In the genomic region with DNA sequence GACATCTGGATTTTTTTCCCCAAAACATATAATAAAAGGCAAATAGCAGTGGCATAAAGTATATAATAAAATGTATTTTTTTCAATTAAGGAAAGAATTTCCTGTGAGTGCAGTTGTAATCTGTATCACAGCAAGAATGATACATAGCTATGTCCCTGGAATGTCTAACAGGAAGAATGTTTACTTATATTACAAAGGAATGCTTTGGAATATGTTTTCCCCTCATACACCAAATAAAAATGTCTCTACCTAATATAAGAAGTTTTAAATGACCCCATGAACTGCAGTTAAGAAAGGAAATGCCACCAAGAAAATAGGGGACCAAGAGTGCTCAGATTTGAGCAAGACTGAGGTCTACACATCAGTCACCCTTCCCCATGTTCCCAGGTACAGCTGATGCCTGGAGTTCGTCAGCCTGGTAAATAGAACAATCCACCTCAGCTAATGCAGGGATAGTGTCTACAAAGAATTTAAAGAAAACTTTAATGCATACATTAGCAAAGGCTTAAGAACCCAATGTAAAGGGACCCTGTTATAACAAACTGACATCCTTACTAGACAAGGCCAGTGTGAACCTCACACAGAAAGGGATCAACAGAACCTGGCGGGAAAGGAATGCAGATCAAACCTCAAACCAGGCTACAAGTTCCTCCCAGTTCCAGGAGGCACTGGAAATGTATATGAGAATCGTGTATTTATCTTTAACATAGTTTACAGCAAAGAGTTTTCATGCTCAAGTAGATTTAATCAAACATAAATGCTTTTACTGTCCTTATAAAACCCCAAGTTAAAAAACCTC, we compare ENCODE assay signal across 25 cellular contexts. TPM values are rescaled to one million over a fixed set of nuclear protein-coding genes. Genes with fewer than 3 reads are reported as not detected.
DNase-seq lines count a peak whose midpoint lies in the region; ATAC-seq and TF ChIP-seq lines count a peak whose summit lies in the region.
"Had no signal": no experiment of that assay in that cellular context is flagged by ENCODE, and none has a peak within 500 bp of the region (broad histone marks: within the 10 kb centered on the region; RNA-seq: fewer than 3 reads in every experiment).

No MANE protein-coding gene starts in this region.

- H3K27me3 Mint-ChIP-seq in mesothelial cell of epicardium (ENCODE audit: low read depth): no peaks in the 10 kb centered on the region
- H3K27me3 Mint-ChIP-seq in activated CD4-positive, alpha-beta T cell treated with anti-CD3 and anti-CD28 coated beads for 36 hours: no peaks in the 10 kb centered on the region

- H3K27ac Mint-ChIP-seq in mesothelial cell of epicardium: peak overlapping the region; percentile 84
- H3K27ac Mint-ChIP-seq in activated CD4-positive, alpha-beta T cell treated with anti-CD3 and anti-CD28 coated beads for 36 hours: no peak overlapping the region

- TF ChIP-seq CTCF in cardiac fibroblast (IDR thresholded peaks at IDR 0.05; ENCODE audit: low read depth, low read length): no peak
- TF ChIP-seq CTCF in mesothelial cell of epicardium (IDR thresholded peaks at IDR 0.05; ENCODE audit: unreplicated experiment): no peak

- H3K4me3 Mint-ChIP-seq in mesothelial cell of epicardium: no peak overlapping the region
- no peak overlapping the region for H3K4me3 Mint-ChIP-seq in activated CD4-positive, alpha-beta T cell treated with anti-CD3 and anti-CD28 coated beads for 36 hours

- CTCF ChIA-PET in activated CD4-positive, alpha-beta T cell treated with anti-CD3 and anti-CD28 coated beads for 36 hours (lab: Charles Lee): no interaction called here

- peaks cover 13% of the 10 kb centered on the region for H3K9me3 Mint-ChIP-seq in mesothelial cell of epicardium
- peaks cover 4% of the 10 kb centered on the region for H3K9me3 Mint-ChIP-seq in activated CD4-positive, alpha-beta T cell treated with anti-CD3 and anti-CD28 coated beads for 36 hours (ENCODE audit: low read depth)

- POLR2A ChIA-PET in activated CD4-positive, alpha-beta T cell treated with anti-CD3 and anti-CD28 coated beads for 36 hours (lab: Charles Lee): no interaction called here

- peak; percentile 20 for DNase-seq in EH (ENCODE audit: low read depth)
- DNase-seq in NCI-H226: peak; percentile 11
- peak; percentile 28 to 31 for DNase-seq in cardiac fibroblast (ENCODE audit: low read depth in 2 of 2)
- no peak for DNase-seq in mesothelial cell of epicardium (ENCODE audit: low spot score in 2 of 2, unreplicated experiment in 2 of 2)
- DNase-seq in SK-N-DZ (ENCODE audit: low spot score): no peak
- no peak for DNase-seq in superior temporal gyrus (ENCODE audit: extremely low spot score)
- DNase-seq in activated CD4-positive, alpha-beta T cell treated with anti-CD3 and anti-CD28 coated beads for 36 hours: no peak
- DNase-seq in central memory CD4-positive, alpha-beta T cell: no peak
- DNase-seq: activated CD4-positive, alpha-beta T cell treated with anti-CD3 and anti-CD28 coated beads, Interleukin-2, amount 50 U/mL, for 48 hours; activated naive CD4-positive, alpha-beta T cell treated with Interleukin-2 at 50 U/mL for 16 hours; aorta; C1 segment of cervical spinal cord; Calu3; colonic mucosa; foreskin fibroblast; hippocampal formation; islet precursor cell; NCI-H2171 treated with DMSO at 0.1 percent for 48 hours; NCI-H774; nucleus accumbens; OCI-M1; SHP77 treated with DMSO at 0.1 percent for 48 hours; stimulated activated CD4-positive, alpha-beta T cell treated with anti-CD3 and anti-CD28 coated beads, Interleukin-12 subunit alpha, Interleukin-12 subunit beta, amount 100 ng/mL, for 4 hours; WERI-Rb-1 had no signal

- no peak overlapping the region for H3K4me3 ChIP-seq in cardiac fibroblast (replicated peaks in 1 of 2; ENCODE audit: low read depth in 2 of 2, low read length in 2 of 2)
- H3K4me3 ChIP-seq: colonic mucosa, lung had no signal

- ATAC-seq in activated CD4-positive, alpha-beta T cell treated with anti-CD3 and anti-CD28 coated beads for 36 hours: no peak

- no peaks in the 10 kb centered on the region for H3K36me3 Mint-ChIP-seq in mesothelial cell of epicardium
- no peaks in the 10 kb centered on the region for H3K36me3 Mint-ChIP-seq in activated CD4-positive, alpha-beta T cell treated with anti-CD3 and anti-CD28 coated beads for 36 hours (ENCODE audit: low read depth)

- intact Hi-C loops in activated CD4-positive, alpha-beta T cell treated with anti-CD3 and anti-CD28 coated beads for 36 hours (cut with DNase I, micrococcal nuclease): no loop called here

- H3K4me1 Mint-ChIP-seq in mesothelial cell of epicardium: peaks cover 30% of the 10 kb centered on the region
- H3K4me1 Mint-ChIP-seq in activated CD4-positive, alpha-beta T cell treated with anti-CD3 and anti-CD28 coated beads for 36 hours: no peaks in the 10 kb centered on the region

RNA-seq across cellular contexts. Expression of a gene that starts 37.8 kb away (rescaled TPM):
- 72.3 to 76.1 TPM (median 73.9 TPM) in 3 replicates for total RNA-seq in mesothelial cell of epicardium
- polyA plus RNA-seq in SK-N-DZ (2014; cell fraction: cytosol; rRNA removed): 9.5 and 10.1 TPM in 2 replicates
- 18.1 and 18.4 TPM in 2 replicates for polyA plus RNA-seq in SK-N-DZ (2014; cell fraction: nucleus; rRNA removed)
- 10 to 100 TPM; 64.6 to 86.7 TPM for total RNA-seq in activated CD4-positive, alpha-beta T cell treated with anti-CD3 and anti-CD28 coated beads for 36 hours

Comparison
In these comparisons a context has a peak if more than half of its experiments do, and no peak if none do; other contexts are left out.
1. DNase-seq: peak in EH (single experiment), NCI-H226 (single experiment) and cardiac fibroblast (2 of 2); none in mesothelial cell of epicardium (0 of 2), SK-N-DZ (single experiment), superior temporal gyrus (single experiment), activated CD4-positive, alpha-beta T cell treated with anti-CD3 and anti-CD28 coated beads for 36 hours (single experiment) and central memory CD4-positive, alpha-beta T cell (single experiment).